ENCODE assay signal across 8 cellular contexts in the genomic region with DNA sequence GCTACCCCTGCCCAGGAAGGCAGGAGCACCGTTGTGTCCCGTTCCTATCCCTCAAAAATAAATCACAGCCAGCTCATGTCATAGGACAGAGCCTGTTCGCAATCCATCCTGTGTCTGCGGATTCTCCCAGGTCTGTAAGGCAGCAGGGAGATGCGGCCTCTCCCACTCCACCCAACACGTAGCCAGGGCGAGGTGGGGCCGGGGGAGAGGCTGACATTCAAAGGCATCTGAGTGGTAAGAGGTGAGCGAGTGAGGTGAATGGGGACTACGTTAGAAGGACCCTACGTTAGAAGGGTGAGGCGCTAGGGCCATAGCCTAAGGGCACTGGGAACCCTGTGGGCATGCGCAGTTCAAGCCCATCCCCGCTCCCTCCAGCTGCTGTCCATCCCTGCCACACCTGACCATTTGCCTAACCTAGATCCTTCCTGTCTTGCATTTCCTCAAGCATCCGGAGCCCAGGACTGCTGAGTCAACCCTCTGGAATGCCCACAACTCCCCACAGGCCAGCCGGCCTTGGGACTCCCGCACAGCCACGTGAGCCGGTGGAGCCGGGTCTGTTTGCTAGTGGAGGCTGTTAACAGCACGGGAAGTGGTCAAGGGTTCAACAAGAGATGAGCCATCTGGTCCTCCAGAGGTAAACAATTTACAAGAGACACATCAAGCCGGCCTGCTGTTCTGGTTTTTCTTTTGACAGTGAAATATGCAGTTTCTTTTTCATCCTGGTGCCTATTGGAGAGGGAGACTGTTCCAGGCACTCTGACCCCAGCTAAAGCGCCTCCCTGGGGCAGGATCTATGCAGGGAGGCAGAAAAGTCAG.
A peak's percentile ranks its signal among the peaks of the same experiment; 100 is the strongest.
DNase-seq lines count a peak whose midpoint lies in the region; ATAC-seq and TF ChIP-seq lines count a peak whose summit lies in the region.

No MANE protein-coding gene starts in this region.

- H3K36me3 ChIP-seq in iPS-20b (ENCODE audit: insufficient read depth, low read depth, low read length): no peaks in the 10 kb centered on the region

- H3K9ac ChIP-seq in iPS-20b (ENCODE audit: low read depth, low read length): peak overlapping the region; percentile 26; the same call in 1 of the 2 replicates

- no peak overlapping the region for H3K4me3 ChIP-seq in astrocyte of the cerebellum (ENCODE audit: low read depth, low read length)
- H3K4me3 ChIP-seq in iPS-20b (ENCODE audit: low read length): no peak overlapping the region

- H3K4me1 ChIP-seq in iPS-20b (ENCODE audit: insufficient read depth, low read length): peaks cover 4% of the 10 kb centered on the region; the same call in 1 of the 2 replicates

- no peaks in the 10 kb centered on the region for H3K27me3 ChIP-seq in iPS-20b (ENCODE audit: insufficient read depth, low read length)

- TF ChIP-seq CTCF in astrocyte of the cerebellum (IDR thresholded peaks at IDR 0.05; ENCODE audit: low read depth, low read length, missing control alignments): no peak

- H3K9me3 ChIP-seq in iPS-20b (ENCODE audit: insufficient read depth, low read depth, low read length): peaks cover 5% of the 10 kb centered on the region; the same call in 1 of the 2 replicates

- peak; percentile 100 for DNase-seq in HS-5 (ENCODE audit: low read depth)
- DNase-seq in astrocyte of the cerebellum (ENCODE audit: low read depth): peak; percentile 90
- DNase-seq in stromal cell of bone marrow (ENCODE audit: low read depth): peak; percentile 65
- no peak for DNase-seq in GM19238 (ENCODE audit: insufficient read length, low spot score)
- DNase-seq in stimulated activated naive CD4-positive, alpha-beta T cell (lab: John Stamatoyannopoulos, UW): no peak

- ATAC-seq in GM21390 (IDR thresholded peaks at IDR 0.05; ENCODE audit: unreplicated experiment) (no peak), GM18873 (IDR thresholded peaks at IDR 0.05; ENCODE audit: low FRiP score, unreplicated experiment) (no peak)

- peak overlapping the region; percentile 67 for H3K27ac ChIP-seq in iPS-20b (ENCODE audit: low read length)

- in situ Hi-C loops in astrocyte of the cerebellum (cut with HindIII; ENCODE audit: low sequenced_read_pairs): no loop called here

Comparison
In these comparisons a context has a peak if more than half of its experiments do, and no peak if none do; other contexts are left out.
1. DNase-seq: peak in HS-5 (single experiment), astrocyte of the cerebellum (single experiment) and stromal cell of bone marrow (single experiment); none in GM19238 (single experiment) and stimulated activated naive CD4-positive, alpha-beta T cell (0 of 6).